In the genomic region with DNA sequence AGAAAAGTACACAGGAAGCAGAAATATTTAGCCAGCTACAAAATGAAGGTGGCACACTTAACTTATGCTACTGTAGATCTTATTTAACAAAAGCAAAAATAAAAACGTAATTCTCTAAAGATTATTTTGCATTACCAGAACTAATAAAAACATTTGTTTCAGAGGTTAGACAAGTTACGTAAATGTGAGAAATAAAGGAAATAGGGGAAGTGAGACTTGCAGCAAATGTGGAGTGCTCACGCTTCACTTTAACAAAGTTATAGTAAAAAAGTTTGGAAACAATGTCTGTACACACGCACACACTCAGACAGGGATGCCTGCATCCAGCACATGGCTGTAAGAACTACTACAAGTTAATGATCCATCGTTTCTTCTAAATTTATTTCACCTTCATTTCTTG, we compare ENCODE assay signal across 24 cellular contexts.
"Had no signal": no experiment of that assay in that cellular context is flagged by ENCODE, and none has a peak within 500 bp of the region (broad histone marks: within the 10 kb centered on the region; RNA-seq: fewer than 3 reads in every experiment).

No MANE protein-coding gene starts in this region.

- H3K27ac ChIP-seq: esophagus muscularis mucosa, foreskin keratinocyte, gastroesophageal sphincter, heart left ventricle, hepatocyte, neutrophil, parathyroid adenoma, right lobe of liver, thoracic aorta, tibial nerve, upper lobe of left lung, uterus had no signal

- H2AFZ ChIP-seq: hepatocyte, parathyroid adenoma had no signal

- H3K4me1 ChIP-seq: esophagus muscularis mucosa, foreskin keratinocyte, gastroesophageal sphincter, heart left ventricle, parathyroid adenoma, right lobe of liver, tibial nerve, upper lobe of left lung, uterus had no signal

- DNase-seq: dermis blood vessel endothelial cell; effector memory CD4-positive, alpha-beta T cell; foreskin keratinocyte; heart left ventricle; kidney; naive B cell; right lobe of liver; small intestine; stimulated activated CD4-positive, alpha-beta T cell treated with anti-CD3 and anti-CD28 coated beads, Interleukin-15, amount 100 ng/mL, for 24 hours; stimulated activated CD4-positive, alpha-beta T cell treated with anti-CD3 and anti-CD28 coated beads, Interleukin-2, amount 100 ng/mL, for 48 hours; stimulated activated naive B cell treated with anti-CD40 and anti-IgM and Interleukin-4, amounts not matched to agents 10 μg/mL and 1 μg/mL and 100 μg/mL, for 72 hours; upper lobe of left lung; uterus had no signal

- H3K9ac ChIP-seq: parathyroid adenoma had no signal

- FAIRE-seq: endothelial cell of umbilical vein, kidney, small intestine had no signal

- H3K27me3 ChIP-seq: esophagus muscularis mucosa, foreskin keratinocyte, gastroesophageal sphincter, heart left ventricle, hepatocyte, neutrophil, right lobe of liver, tibial nerve, upper lobe of left lung, uterus had no signal

- H3K4me2 ChIP-seq: hepatocyte had no signal

- H3K4me3 ChIP-seq: esophagus muscularis mucosa, gastroesophageal sphincter, heart left ventricle, hepatocyte, lung, right lobe of liver, thoracic aorta, tibial nerve, upper lobe of left lung, uterus had no signal

- H3K79me2 ChIP-seq: hepatocyte, parathyroid adenoma had no signal

- H3K9me3 ChIP-seq: esophagus muscularis mucosa, gastroesophageal sphincter, heart left ventricle, neutrophil, right lobe of liver, thoracic aorta, tibial nerve, upper lobe of left lung, uterus had no signal

- ATAC-seq: foreskin keratinocyte; gastroesophageal sphincter; heart left ventricle; left lobe of liver; natural killer cell treated with Interleukin-12 subunit alpha and Interleukin-12 subunit beta and Interleukin-15 and Interleukin-18, amount 100 ng/mL, for 72 hours; right lobe of liver; stimulated activated naive B cell treated with anti-CD40 and anti-IgM and Interleukin-4, amounts not matched to agents 10 μg/mL and 1 μg/mL and 100 μg/mL, for 72 hours had no signal

- H3K36me3 ChIP-seq: esophagus muscularis mucosa, gastroesophageal sphincter, heart left ventricle, neutrophil, right lobe of liver, upper lobe of left lung, uterus had no signal
